In the genomic region with DNA sequence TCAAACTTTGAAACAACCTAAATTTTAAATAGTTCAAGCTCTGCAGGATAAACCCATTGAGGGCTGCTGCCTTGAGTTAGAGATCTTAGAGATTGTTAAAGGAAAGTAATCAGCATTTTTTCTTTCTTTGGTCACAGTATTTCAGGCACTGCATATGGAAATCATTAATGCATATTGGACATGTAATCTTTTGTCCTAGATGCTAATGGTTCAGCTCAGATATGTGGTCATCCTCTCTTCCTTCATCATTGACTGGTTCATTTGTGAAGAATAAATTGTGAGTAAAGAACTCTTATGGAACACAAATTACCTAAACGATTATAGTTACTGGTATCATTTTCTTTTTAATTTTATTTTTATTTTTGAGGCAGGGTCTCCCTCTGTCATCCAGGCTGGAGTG, we compare ENCODE assay signal across 26 cellular contexts.
"Had no signal": no experiment of that assay in that cellular context is flagged by ENCODE, and none has a peak within 500 bp of the region (broad histone marks: within the 10 kb centered on the region; RNA-seq: fewer than 3 reads in every experiment).

No MANE protein-coding gene starts in this region.

- H3K4me1 ChIP-seq: stomach, testis, thyroid gland, tibial artery, tibial nerve, transverse colon, upper lobe of left lung, upper lobe of right lung had no signal

- H3K27ac ChIP-seq: stomach, suprapubic skin, testis, thoracic aorta, thyroid gland, tibial artery, tibial nerve, transverse colon, upper lobe of left lung, upper lobe of right lung, uterus, vagina had no signal

- H3K36me3 ChIP-seq: stomach, suprapubic skin, thoracic aorta, thyroid gland, tibial artery, tibial nerve, transverse colon, upper lobe of left lung, upper lobe of right lung, uterus, vagina had no signal

- ATAC-seq: stimulated activated effector memory CD8-positive, alpha-beta T cell treated with anti-CD3 and anti-CD28 coated beads, Interleukin-12 subunit alpha, Interleukin-12 subunit beta, amount 100 ng/mL, for 72 hours; stimulated activated memory B cell treated with anti-CD40 and anti-IgM and Interleukin-4, amounts not matched to agents 10 μg/mL and 1 μg/mL and 100 μg/mL, for 72 hours; stimulated activated naive B cell treated with anti-CD40 and anti-IgM and Interleukin-4, amounts not matched to agents 10 μg/mL and 1 μg/mL and 100 μg/mL, for 72 hours; stimulated activated naive CD8-positive, alpha-beta T cell treated with anti-CD3 and anti-CD28 coated beads, Interleukin-15, amount 100 ng/mL, for 72 hours; stimulated activated naive CD8-positive, alpha-beta T cell treated with anti-CD3 and anti-CD28 coated beads, Interleukin-15, Interleukin-2, amounts not matched to agents 100 U/mL and 50 U/mL, for 24 hours; upper lobe of right lung had no signal

- H3K27me3 ChIP-seq: stomach, suprapubic skin, testis, thyroid gland, tibial artery, tibial nerve, transverse colon, upper lobe of left lung, upper lobe of right lung, uterus, vagina had no signal

- H3K9me3 ChIP-seq: stomach, suprapubic skin, testis, thoracic aorta, thyroid gland, tibial artery, tibial nerve, transverse colon, upper lobe of left lung, upper lobe of right lung, uterus, vagina had no signal

- H3K4me3 ChIP-seq: stomach, suprapubic skin, testis, thoracic aorta, thyroid gland, tibial artery, tibial nerve, transverse colon, upper lobe of left lung, upper lobe of right lung, uterus, vagina had no signal

- DNase-seq: stimulated activated CD4-positive, alpha-beta T cell treated with anti-CD3 and anti-CD28 coated beads, Interleukin-2, amount 100 ng/mL, for 48 hours; stimulated activated CD4-positive, alpha-beta T cell treated with anti-CD3 and anti-CD28 coated beads, Interleukin-4, amount 100 ng/mL, for 1 hour; stimulated activated CD4-positive, alpha-beta T cell treated with anti-CD3 and anti-CD28 coated beads, Interleukin-4, amount 100 ng/mL, for 24 hours; stimulated activated CD4-positive, alpha-beta T cell treated with anti-CD3 and anti-CD28 coated beads, Interleukin-4, amount 100 ng/mL, for 4 hours; stimulated activated CD8-positive, alpha-beta memory T cell treated with anti-CD3 and anti-CD28 coated beads, Interleukin-4, amount 100 ng/mL, for 48 hours; stimulated activated naive B cell treated with anti-CD40 and anti-IgM and Interleukin-4, amounts not matched to agents 10 μg/mL and 1 μg/mL and 100 μg/mL, for 72 hours; stimulated activated naive CD4-positive, alpha-beta T cell; stimulated activated naive CD4-positive, alpha-beta T cell treated with Interleukin-2 at 50 U/mL for 16 hours; stimulated activated naive CD8-positive, alpha-beta T cell treated with anti-CD3 and anti-CD28 coated beads, Interleukin-15, amount 100 ng/mL, for 72 hours; stimulated activated naive CD8-positive, alpha-beta T cell treated with anti-CD3 and anti-CD28 coated beads, Interleukin-15, Interleukin-2, amounts not matched to agents 100 U/mL and 50 U/mL, for 24 hours; stomach; substantia nigra; testis; thyroid gland; tibial artery; transverse colon; trophoblast cell; upper lobe of left lung; upper lobe of right lung; uterus had no signal
